36 cellular contexts compared by ENCODE assay signal in genomic region chr15:79632457-79632856, GRCh38.
"Had no signal": no experiment of that assay in that cellular context is flagged by ENCODE, and none has a peak within 500 bp of the region (broad histone marks: within the 10 kb centered on the region; RNA-seq: fewer than 3 reads in every experiment).

No MANE protein-coding gene starts in this region.

- FAIRE-seq: astrocyte, TTC549 had no signal

- H3K4me1 Mint-ChIP-seq: activated B cell treated with CpG ODN at 0.5 μM for 24 hours; activated CD4-positive, alpha-beta T cell treated with anti-CD3 and anti-CD28 coated beads, Interleukin-2, amount 10 ng/mL, durations not matched to agents 24 days and 14 days; activated naive CD8-positive, alpha-beta T cell treated with anti-CD3 and anti-CD28 coated beads for 36 hours; activated T-helper 17 cell treated with anti-CD3 and anti-CD28 coated beads, Interleukin-2, amount 50 U/mL, for 72 hours had no signal

- H3K27ac ChIP-seq: adrenal gland, body of pancreas, brain microvascular endothelial cell, breast epithelium, VCaP had no signal

- H3K4me1 ChIP-seq: adrenal gland, body of pancreas, breast epithelium had no signal

- H3K36me3 ChIP-seq: adrenal gland, brain microvascular endothelial cell, breast epithelium had no signal

- H3K9me3 ChIP-seq: adrenal gland, body of pancreas had no signal

- H3K27me3 ChIP-seq: body of pancreas, brain microvascular endothelial cell had no signal

- H3K36me3 Mint-ChIP-seq: activated CD4-positive, alpha-beta memory T cell treated with anti-CD3 and anti-CD28 coated beads for 36 hours; activated naive CD8-positive, alpha-beta T cell treated with anti-CD3 and anti-CD28 coated beads for 36 hours had no signal

- ATAC-seq: activated CD8-positive, alpha-beta T cell treated with anti-CD3 and anti-CD28 coated beads for 36 hours; activated naive CD4-positive, alpha-beta T cell treated with anti-CD3 and anti-CD28 coated beads, Interleukin-2, amount 50 U/mL, for 72 hours; activated T-cell treated with anti-CD3 and anti-CD28 coated beads, Interleukin-2, amount 50 U/mL, for 4 hours; activated T-cell treated with anti-CD3 and anti-CD28 coated beads, Interleukin-2, amount 50 U/mL, for 72 hours; activated T-helper 17 cell treated with anti-CD3 and anti-CD28 coated beads, Interleukin-2, amount 50 U/mL, for 72 hours; body of pancreas had no signal

- H3K4me3 ChIP-seq: adrenal gland, body of pancreas, breast epithelium had no signal

- H3K9me3 Mint-ChIP-seq: activated CD4-positive, alpha-beta T cell treated with anti-CD3 and anti-CD28 coated beads, Interleukin-2, amount 10 ng/mL, durations not matched to agents 24 days and 14 days; T-helper 1 cell treated with Interleukin-12 subunit alpha and Interleukin-12 subunit beta and Interleukin-4 antibody, amounts not matched to agents 30 μg/mL and 1 μg/mL, for 36 hours; T-helper 2 cell treated with Interferon-gamma antibody and Interleukin-4, amounts not matched to agents 5 μg/mL and 100 μg/mL, for 36 hours had no signal

- H3K4me3 Mint-ChIP-seq: activated B cell treated with CpG ODN at 0.5 μM for 24 hours; activated CD4-positive, alpha-beta memory T cell treated with anti-CD3 and anti-CD28 coated beads for 36 hours; activated CD4-positive, alpha-beta T cell treated with anti-CD3 and anti-CD28 coated beads, Interleukin-2, amount 10 ng/mL, durations not matched to agents 24 days and 14 days; activated CD8-positive, alpha-beta T cell treated with anti-CD3 and anti-CD28 coated beads for 36 hours; activated naive CD4-positive, alpha-beta T cell treated with anti-CD3 and anti-CD28 coated beads for 36 hours; activated naive CD8-positive, alpha-beta T cell treated with anti-CD3 and anti-CD28 coated beads for 36 hours; activated T-cell treated with anti-CD3 and anti-CD28 coated beads, Interleukin-2, amount 50 U/mL, for 4 hours; activated T-cell treated with anti-CD3 and anti-CD28 coated beads, Interleukin-2, amount 50 U/mL, for 72 hours; activated T-helper 1 cell treated with anti-CD3 and anti-CD28 coated beads, Interleukin-12 subunit alpha, Interleukin-12 subunit beta, Interleukin-2, Interleukin-4 antibody, amounts not matched to agents 30 ng/mL and 10 ng/mL and 1 ng/mL, durations not matched to agents 14 hours and 24 hours and 36 hours; activated T-helper 17 cell treated with anti-CD3 and anti-CD28 coated beads, Interleukin-2, amount 50 U/mL, for 72 hours; T-helper 1 cell treated with Interleukin-12 subunit alpha and Interleukin-12 subunit beta and Interleukin-4 antibody, amounts not matched to agents 30 μg/mL and 1 μg/mL, for 36 hours; T-helper 2 cell treated with Interferon-gamma antibody and Interleukin-4, amounts not matched to agents 5 μg/mL and 100 μg/mL, for 36 hours had no signal

- DNase-seq: activated B cell treated with CpG ODN at 0.5 μM for 24 hours; activated CD4-positive, alpha-beta memory T cell treated with anti-CD3 and anti-CD28 coated beads for 36 hours; activated CD4-positive, alpha-beta T cell treated with anti-CD3 and anti-CD28 coated beads for 4 hours; activated CD4-positive, alpha-beta T cell treated with anti-CD3 and anti-CD28 coated beads, Interleukin-2, amount 50 U/mL, for 1 hour; activated CD4-positive, alpha-beta T cell treated with anti-CD3 and anti-CD28 coated beads, Interleukin-2, amount 50 U/mL, for 4 hours; activated CD4-positive, CD25-positive, alpha-beta regulatory T cell treated with anti-CD3 and anti-CD28 coated beads, Interleukin-2, amount 50 U/mL, for 72 hours; activated CD8-positive, alpha-beta memory T cell treated with anti-CD3 and anti-CD28 coated beads, Interleukin-2, amount 50 U/mL, for 4 hours; activated CD8-positive, alpha-beta T cell treated with anti-CD3 and anti-CD28 coated beads for 36 hours; activated effector memory CD4-positive, alpha-beta T cell treated with anti-CD3 and anti-CD28 coated beads, Interleukin-2, amount 50 U/mL, for 16 hours; activated gamma-delta T cell treated with Interleukin-2 at 50 U/mL for 16 hours; activated naive CD4-positive, alpha-beta T cell; activated naive CD4-positive, alpha-beta T cell treated with anti-CD3 and anti-CD28 coated beads for 36 hours; activated naive CD4-positive, alpha-beta T cell treated with anti-CD3 and anti-CD28 coated beads, Interleukin-2, amount 50 U/mL, for 16 hours; activated naive CD8-positive, alpha-beta T cell treated with anti-CD3 and anti-CD28 coated beads for 36 hours; activated T-cell treated with anti-CD3 and anti-CD28 coated beads for 4 hours; activated T-cell treated with anti-CD3 and anti-CD28 coated beads, Interleukin-2, amount 50 U/mL, for 1 hour; activated T-cell treated with anti-CD3 and anti-CD28 coated beads, Interleukin-2, amount 50 U/mL, for 4 hours; activated T-cell treated with anti-CD3 and anti-CD28 coated beads, Interleukin-2, amount 50 U/mL, for 72 hours; adrenal gland; amniotic stem cell; aorta; body of pancreas; brain microvascular endothelial cell; central memory CD4-positive, alpha-beta T cell; T-helper 2 cell; T-helper 9 cell had no signal

- H3K27ac Mint-ChIP-seq: activated B cell treated with CpG ODN at 0.5 μM for 24 hours; activated CD4-positive, alpha-beta memory T cell treated with anti-CD3 and anti-CD28 coated beads for 36 hours; activated CD4-positive, alpha-beta T cell treated with anti-CD3 and anti-CD28 coated beads, Interleukin-2, amount 10 ng/mL, durations not matched to agents 24 days and 14 days; activated CD8-positive, alpha-beta T cell treated with anti-CD3 and anti-CD28 coated beads for 36 hours; activated naive CD4-positive, alpha-beta T cell treated with anti-CD3 and anti-CD28 coated beads for 36 hours; activated naive CD4-positive, alpha-beta T cell treated with anti-CD3 and anti-CD28 coated beads, Interleukin-2, amount 50 U/mL, for 72 hours; activated naive CD8-positive, alpha-beta T cell treated with anti-CD3 and anti-CD28 coated beads for 36 hours; activated T-cell treated with anti-CD3 and anti-CD28 coated beads, Interleukin-2, amount 50 U/mL, for 72 hours; activated T-helper 1 cell treated with anti-CD3 and anti-CD28 coated beads, Interleukin-12 subunit alpha, Interleukin-12 subunit beta, Interleukin-2, Interleukin-4 antibody, amounts not matched to agents 30 ng/mL and 10 ng/mL and 1 ng/mL, durations not matched to agents 14 hours and 24 hours and 36 hours; activated T-helper 17 cell treated with anti-CD3 and anti-CD28 coated beads, Interleukin-2, amount 50 U/mL, for 72 hours; T-helper 1 cell treated with Interleukin-12 subunit alpha and Interleukin-12 subunit beta and Interleukin-4 antibody, amounts not matched to agents 30 μg/mL and 1 μg/mL, for 36 hours; T-helper 2 cell treated with Interferon-gamma antibody and Interleukin-4, amounts not matched to agents 5 μg/mL and 100 μg/mL, for 36 hours had no signal
